8 cellular contexts compared by ENCODE assay signal in genomic region chr11:93196816-93197382, GRCh38. TPM values are rescaled to one million over a fixed set of nuclear protein-coding genes. Genes with fewer than 3 reads are reported as not detected.
DNase-seq lines count a peak whose midpoint lies in the region; ATAC-seq lines count a peak whose summit lies in the region.

No MANE protein-coding gene starts in this region.

- peak; percentile 20 for ATAC-seq in GM21619 (IDR thresholded peaks at IDR 0.05; ENCODE audit: unreplicated experiment)

- no peaks in the 10 kb centered on the region for H3K27me3 ChIP-seq in mucosa of rectum (ENCODE audit: control insufficient read depth in 2 of 2, insufficient read depth in 2 of 2, low read length in 2 of 2)

- peak overlapping the region; percentile 87 for H3K4me3 ChIP-seq in Jurkat, Clone E6-1 (ENCODE audit: low read length)
- H3K4me3 ChIP-seq in mucosa of rectum (ENCODE audit: low read length in 2 of 2) = peak overlapping the region; percentile 74 to 84

- H3K36me3 ChIP-seq in mucosa of rectum (ENCODE audit: control insufficient read depth in 2 of 2, insufficient read depth in 2 of 2, low read length in 2 of 2) = no peaks in the 10 kb centered on the region

- no peaks in the 10 kb centered on the region for H3K9me3 ChIP-seq in mucosa of rectum (ENCODE audit: control insufficient read depth in 2 of 2, low read length in 2 of 2)

- DNase-seq in NCI-H2227 (lab: John Stamatoyannopoulos, UW; ENCODE audit: unreplicated experiment) (peak; percentile 28), NCI-H2227 treated with DMSO at 0.1 percent for 48 hours (lab: John Stamatoyannopoulos, UW) (no peak), caudate nucleus (lab: John Stamatoyannopoulos, UW) (no peak), NCI-H345 treated with DMSO at 0.1 percent for 48 hours (lab: John Stamatoyannopoulos, UW; ENCODE audit: unreplicated experiment) (no peak)
- DNase-seq in Jurkat, Clone E6-1 (ENCODE audit: low read depth, low spot score) = peak; percentile 12
- no peak for DNase-seq in stimulated activated CD4-positive, alpha-beta T cell treated with anti-CD3 and anti-CD28 coated beads, Interleukin-4, amount 100 ng/mL, for 24 hours

- H3K4me1 ChIP-seq in mucosa of rectum (ENCODE audit: control insufficient read depth in 2 of 2, insufficient read depth in 2 of 2, low read length in 2 of 2) = peaks cover 0 to 3% of the 10 kb centered on the region in 2 donors

- H3K27ac ChIP-seq in caudate nucleus (ENCODE audit: low read depth, low read length) (peak overlapping the region; percentile 95), mucosa of rectum (ENCODE audit: low read depth in 2 of 2, low read length in 2 of 2) (peak overlapping the region; percentile 91)

- peak overlapping the region; percentile 76 to 95 for H3K9ac ChIP-seq in mucosa of rectum (ENCODE audit: low read depth in 1 of 2, low read length in 2 of 2)

RNA-seq across cellular contexts. Expression of gene SLC36A4, which starts 0.9 kb away (rescaled TPM):
- 22.2 TPM for polyA plus RNA-seq in Jurkat, Clone E6-1 (2012; ENCODE audit: insufficient read depth, insufficient read length)

Comparison
In these comparisons a context has a peak if more than half of its experiments do, and no peak if none do; other contexts are left out.
1. DNase-seq: peak in NCI-H2227 (single experiment) and Jurkat, Clone E6-1 (single experiment); none in NCI-H2227 treated with DMSO at 0.1 percent for 48 hours (single experiment), caudate nucleus (0 of 61), stimulated activated CD4-positive, alpha-beta T cell treated with anti-CD3 and anti-CD28 coated beads, Interleukin-4, amount 100 ng/mL, for 24 hours (single experiment) and NCI-H345 treated with DMSO at 0.1 percent for 48 hours (single experiment).